14 cellular contexts compared by ENCODE assay signal in genomic region chr1:226133504-226134123, GRCh38. TPM values are rescaled to one million over a fixed set of nuclear protein-coding genes. Genes with fewer than 3 reads are reported as not detected.
DNase-seq lines count a peak whose midpoint lies in the region; ATAC-seq, FAIRE-seq and TF ChIP-seq lines count a peak whose summit lies in the region.
"Had no signal": no experiment of that assay in that cellular context is flagged by ENCODE, and none has a peak within 500 bp of the region (broad histone marks: within the 10 kb centered on the region; RNA-seq: fewer than 3 reads in every experiment).

No MANE protein-coding gene starts in this region.

- FAIRE-seq in H54 (lab: Jason Lieb, UNC) = no peak
- FAIRE-seq: A549 had no signal

- H3K4me3 Mint-ChIP-seq in chondrocyte (ENCODE audit: unreplicated experiment) = no peak overlapping the region
- H3K4me3 Mint-ChIP-seq in naive B cell = peak overlapping the region in 7 of 8 donors; percentile 10 to 82 (median 72)
- H3K4me3 Mint-ChIP-seq: CD8-positive, alpha-beta T cell; dendritic cell treated with granulocyte-macrophage colony-stimulating factor and Interleukin-4, amounts not matched to agents 40 ng/mL and 50 ng/mL, for 4 days had no signal

- H3K27ac Mint-ChIP-seq in chondrocyte (ENCODE audit: unreplicated experiment) (peak overlapping the region; percentile 35), naive B cell (peak overlapping the region; percentile 88 to 97 (median 92))
- H3K27ac Mint-ChIP-seq: CD8-positive, alpha-beta T cell; dendritic cell treated with granulocyte-macrophage colony-stimulating factor and Interleukin-4, amounts not matched to agents 40 ng/mL and 50 ng/mL, for 4 days had no signal

- H3K27ac ChIP-seq in thyroid gland = peak overlapping the region; percentile 78 to 85 (median 84)
- no peak overlapping the region for H3K27ac ChIP-seq in colonic mucosa

- peaks cover 35 to 68% of the 10 kb centered on the region in 2 donors for H3K4me1 ChIP-seq in thyroid gland
- H3K4me1 ChIP-seq in colonic mucosa = peaks cover 22% of the 10 kb centered on the region

- H3K9me3 ChIP-seq in thyroid gland = no peaks in the 10 kb centered on the region
- H3K9me3 ChIP-seq in colonic mucosa = no peaks in the 10 kb centered on the region

- H3K9ac ChIP-seq in colonic mucosa (ENCODE audit: low read depth in 2 of 2, low read length in 2 of 2) = peak overlapping the region in 1 of 2 donors; percentile 62

- no peak overlapping the region for H3K4me3 ChIP-seq in thyroid gland (replicated peaks in 1 of 3)
- no peak overlapping the region for H3K4me3 ChIP-seq in colonic mucosa
- H3K4me3 ChIP-seq: A549 had no signal

- 92 to 95% methylated on average over 6 of the region's 6 CpGs for WGBS in thyroid gland, 2 donors

- H3K4me1 Mint-ChIP-seq in chondrocyte (ENCODE audit: low read depth) (peaks cover 5% of the 10 kb centered on the region), naive B cell (peaks cover 51 to 70% (median 67%) of the 10 kb centered on the region in 3 donors)

- no peaks in the 10 kb centered on the region for H3K27me3 ChIP-seq in thyroid gland
- H3K27me3 ChIP-seq in colonic mucosa = no peaks in the 10 kb centered on the region

- H3K9me3 Mint-ChIP-seq in chondrocyte (ENCODE audit: low read depth) = peaks cover 4% of the 10 kb centered on the region
- peaks cover 0 to 7% (median 3%) of the 10 kb centered on the region in 7 donors for H3K9me3 Mint-ChIP-seq in naive B cell
- H3K9me3 Mint-ChIP-seq: CD8-positive, alpha-beta T cell; dendritic cell treated with granulocyte-macrophage colony-stimulating factor and Interleukin-4, amounts not matched to agents 40 ng/mL and 50 ng/mL, for 4 days had no signal

- H3K27me3 Mint-ChIP-seq in chondrocyte (ENCODE audit: low read depth) (no peaks in the 10 kb centered on the region), naive B cell (no peaks in the 10 kb centered on the region)
- H3K27me3 Mint-ChIP-seq: dendritic cell treated with granulocyte-macrophage colony-stimulating factor and Interleukin-4, amounts not matched to agents 40 ng/mL and 50 ng/mL, for 4 days had no signal

- H3K36me3 ChIP-seq in thyroid gland = no peaks in the 10 kb centered on the region
- H3K36me3 ChIP-seq in colonic mucosa = no peaks in the 10 kb centered on the region

- TF ChIP-seq CTCF in chondrocyte (IDR thresholded peaks at IDR 0.05) = no peak
- TF ChIP-seq CTCF in thyroid gland (IDR thresholded peaks at IDR 0.05) = no peak
- no peak for TF ChIP-seq CTCF in colonic mucosa (IDR thresholded peaks at IDR 0.05)

- intact Hi-C loops in thyroid gland (cut with DNase I) (no loop called here), colonic mucosa (cut with DNase I) (no loop called here)

- H3K36me3 Mint-ChIP-seq in chondrocyte (ENCODE audit: low read depth) = no peaks in the 10 kb centered on the region
- no peaks in the 10 kb centered on the region for H3K36me3 Mint-ChIP-seq in naive B cell
- H3K36me3 Mint-ChIP-seq: CD8-positive, alpha-beta T cell had no signal

- ATAC-seq in naive B cell (ENCODE audit: low read depth in 2 of 2) (no peak), GM19351 (IDR thresholded peaks at IDR 0.05; ENCODE audit: unreplicated experiment) (no peak)
- ATAC-seq: CD8-positive, alpha-beta T cell had no signal

- TF ChIP-seq POLR2A in thyroid gland (IDR thresholded peaks at IDR 0.05) (no peak), H54 (IDR thresholded peaks at IDR 0.05; ENCODE audit: low read depth, low read length) (no peak)

- peak; percentile 32 for DNase-seq in activated CD8-positive, alpha-beta memory T cell treated with anti-CD3 and anti-CD28 coated beads, Interleukin-2, amount 50 U/mL, for 48 hours
- DNase-seq in activated CD8-positive, alpha-beta memory T cell treated with anti-CD3 and anti-CD28 coated beads, Interleukin-2, amount 50 U/mL, for 4 hours = no peak
- DNase-seq in chondrocyte (ENCODE audit: low spot score) (no peak), naive B cell (no peak), thyroid gland (no peak), colonic mucosa (no peak), H54 (ENCODE audit: insufficient read length, low spot score) (no peak)
- DNase-seq: anterior cingulate cortex, foreskin fibroblast, NCI-H82 had no signal

RNA-seq across cellular contexts. Expression of gene ACBD3, which starts 52.9 kb away (rescaled TPM):
- total RNA-seq in chondrocyte = 67.0 to 71.6 TPM (median 67.0 TPM) in 3 replicates
- 10 to 100 TPM; 38.5 to 88.1 (median 55.0) TPM for polyA plus RNA-seq in naive B cell (ENCODE audit: low read depth in 6 of 6)
- 10 to 100 TPM; 56.4 to 74.2 (median 66.0) TPM for total RNA-seq in thyroid gland
- total RNA-seq in colonic mucosa = 10 to 100 TPM; 46.6 to 61.6 TPM
